ENCODE assay signal across 12 cellular contexts in genomic region chr3:119643528-119643927, GRCh38. TPM values are rescaled to one million over a fixed set of nuclear protein-coding genes. Genes with fewer than 3 reads are reported as not detected.
DNase-seq lines count a peak whose midpoint lies in the region; ATAC-seq and TF ChIP-seq lines count a peak whose summit lies in the region.
"Had no signal": no experiment of that assay in that cellular context is flagged by ENCODE, and none has a peak within 500 bp of the region (broad histone marks: within the 10 kb centered on the region; RNA-seq: fewer than 3 reads in every experiment).

No MANE protein-coding gene starts in this region.

- H2AFZ ChIP-seq in KMS-11 (ENCODE audit: low read depth) (0 out of 2 replicates have a peak overlapping the region, but pooled peaks have one; percentile 28), neuronal stem cell (ENCODE audit: low read length) (peak overlapping the region; percentile 52), hepatocyte (no peak overlapping the region)

- no peak for TF ChIP-seq CTCF in KMS-11 (conservative IDR thresholded peaks at IDR 0.05; ENCODE audit: low read depth, low read length)
- TF ChIP-seq CTCF in hepatocyte (IDR thresholded peaks at IDR 0.05; ENCODE audit: poor library complexity): no peak

- H3K79me1 ChIP-seq in neuronal stem cell (ENCODE audit: low read depth, low read length): no peaks in the 10 kb centered on the region

- no peak overlapping the region for H4K91ac ChIP-seq in neuronal stem cell (ENCODE audit: low read depth, low read length, poor library complexity)

- H3K14ac ChIP-seq in neuronal stem cell (ENCODE audit: low read length): no peak overlapping the region

- H2BK15ac ChIP-seq in neuronal stem cell (ENCODE audit: low read length): no peak overlapping the region

- H3K18ac ChIP-seq in neuronal stem cell (ENCODE audit: low read length): no peak overlapping the region

- H4K8ac ChIP-seq in neuronal stem cell (ENCODE audit: low read depth, low read length): no peak overlapping the region

- H3K23ac ChIP-seq in neuronal stem cell (ENCODE audit: low read depth, low read length, poor library complexity): no peak overlapping the region

- no peaks in the 10 kb centered on the region for H3K79me2 ChIP-seq in KMS-11 (ENCODE audit: insufficient read depth, low read depth)
- no peaks in the 10 kb centered on the region for H3K79me2 ChIP-seq in hepatocyte

- H3K36me3 ChIP-seq in KMS-11 (ENCODE audit: insufficient read depth) (no peaks in the 10 kb centered on the region), neuronal stem cell (replicated peaks in 1 of 2; ENCODE audit: control insufficient read depth in 2 of 2, insufficient read depth in 2 of 2, low read length in 2 of 2) (peaks cover 0 to 4% of the 10 kb centered on the region in 2 donors), hepatocyte (replicated peaks; ENCODE audit: insufficient read depth, low read depth) (no peaks in the 10 kb centered on the region)

- H2BK120ac ChIP-seq in neuronal stem cell (ENCODE audit: low read depth, low read length): no peak overlapping the region

- no peak overlapping the region for H3K4me3 ChIP-seq in KMS-11 (IDR thresholded peaks at IDR 0.05; ENCODE audit: insufficient read depth, low read depth, low read length)
- H3K4me3 ChIP-seq in neuronal stem cell (ENCODE audit: low read length in 2 of 2): no peak overlapping the region
- H3K4me3 ChIP-seq in hepatocyte: no peak overlapping the region
- H3K4me3 ChIP-seq: left lung had no signal

- H4K20me1 ChIP-seq in KMS-11 (ENCODE audit: insufficient read depth) (no peaks in the 10 kb centered on the region), hepatocyte (ENCODE audit: insufficient read depth, poor library complexity, severe bottlenecking) (no peaks in the 10 kb centered on the region)

- ATAC-seq in HG03354 (IDR thresholded peaks at IDR 0.05; ENCODE audit: poor library complexity, severe bottlenecking, unreplicated experiment) (no peak), GM18858 (IDR thresholded peaks at IDR 0.05; ENCODE audit: unreplicated experiment) (no peak)

- H3K9me2 ChIP-seq in hepatocyte (replicated peaks; ENCODE audit: insufficient read depth): no peaks in the 10 kb centered on the region

- DNase-seq in Caki2 (ENCODE audit: low read depth) (peak; percentile 25), dermis blood vessel endothelial cell (peak; percentile 58), neuronal stem cell (ENCODE audit: low spot score) (no peak), cerebellum (ENCODE audit: low spot score) (no peak), hepatocyte (ENCODE audit: low spot score) (no peak)
- DNase-seq: DMS79, left lung, NCI-H1436 had no signal

- no CpG with 5 or more reads among the region's 2 CpGs for WGBS in neuronal stem cell (ENCODE audit: extremely low coverage in 2 of 2, insufficient read length in 2 of 2, insufficient replicate concordance in 1 of 2), 2 donors
- WGBS in hepatocyte (ENCODE audit: low lambda C conversion rate, missing lambda C conversion rate): 72% methylated on average over 2 of the region's 2 CpGs

- H3K4ac ChIP-seq in neuronal stem cell (ENCODE audit: low read length): no peak overlapping the region

- H3K9me3 ChIP-seq in neuronal stem cell (replicated peaks in 1 of 2; ENCODE audit: control insufficient read depth in 2 of 2, insufficient read depth in 1 of 2, low read depth in 1 of 2, low read length in 2 of 2): no peaks in the 10 kb centered on the region
- no peaks in the 10 kb centered on the region for H3K9me3 ChIP-seq in hepatocyte (ENCODE audit: low read depth)
- H3K9me3 ChIP-seq: left lung had no signal

- in situ Hi-C loops in Caki2 (cut with HindIII; ENCODE audit: low pct_unique_long_range_greater_than_20kb, low sequenced_read_pairs): no loop called here

- H3K4me1 ChIP-seq in KMS-11 (ENCODE audit: low read depth, poor library complexity, severe bottlenecking) (peaks cover 38% of the 10 kb centered on the region), neuronal stem cell (ENCODE audit: control insufficient read depth in 2 of 2, insufficient read depth in 1 of 2, low read depth in 1 of 2, low read length in 2 of 2) (peaks cover 2 to 6% of the 10 kb centered on the region in 2 donors), hepatocyte (ENCODE audit: insufficient read depth) (no peaks in the 10 kb centered on the region)

- H3K27ac ChIP-seq in KMS-11 (no peak overlapping the region), neuronal stem cell (replicated peaks; ENCODE audit: low read length) (no peak overlapping the region), hepatocyte (no peak overlapping the region)
- H3K27ac ChIP-seq: VCaP had no signal

- H2BK5ac ChIP-seq in neuronal stem cell (ENCODE audit: low read length): no peak overlapping the region

- no peaks in the 10 kb centered on the region for H3K27me3 ChIP-seq in KMS-11 (ENCODE audit: insufficient read depth, low read depth)
- peaks cover 0 to 2% (median 0%) of the 10 kb centered on the region in 3 experiments for H3K27me3 ChIP-seq in neuronal stem cell (ENCODE audit: control insufficient read depth in 3 of 3, insufficient read depth in 3 of 3, low read depth in 1 of 3, low read length in 3 of 3)
- H3K27me3 ChIP-seq in hepatocyte: no peaks in the 10 kb centered on the region
- H3K27me3 ChIP-seq: left lung had no signal

- no peak overlapping the region for H3K9ac ChIP-seq in KMS-11
- no peak overlapping the region for H3K9ac ChIP-seq in neuronal stem cell (ENCODE audit: low read depth, low read length, poor library complexity)

- no peak overlapping the region for H2BK12ac ChIP-seq in neuronal stem cell (ENCODE audit: low read length)

- H3K4me2 ChIP-seq in KMS-11 (no peak overlapping the region), neuronal stem cell (ENCODE audit: insufficient read depth, low read length, poor library complexity, severe bottlenecking) (no peak overlapping the region), hepatocyte (no peak overlapping the region)

- no peak overlapping the region for H2AK5ac ChIP-seq in neuronal stem cell (ENCODE audit: low read depth, low read length)

RNA-seq across cellular contexts. Expression of gene POPDC2, which starts 16.9 kb away (rescaled TPM):
- total RNA-seq in Caki2 (2014; rRNA removed; shearing (Covaris generic); ENCODE audit: low replicate concordance): not detected in 2 replicates
- total RNA-seq in dermis blood vessel endothelial cell (0.33 and 1.7 TPM in 2 replicates), cerebellum (1.7 TPM), hepatocyte (2.7 and 3.9 TPM in 2 replicates)
- polyA plus RNA-seq in neuronal stem cell (2013, experiment 1 of 2): 0.79 TPM
- polyA plus RNA-seq in neuronal stem cell (2013, experiment 2 of 2): 0.64 TPM
- polyA plus RNA-seq in hepatocyte: 1.2 and 1.6 TPM in 2 replicates

RNA-seq across cellular contexts. Expression of gene COX17, which starts 33.7 kb away (rescaled TPM):
- total RNA-seq in Caki2 (2014; rRNA removed; shearing (Covaris generic); ENCODE audit: low replicate concordance): 8.6 and 22.3 TPM in 2 replicates
- total RNA-seq in dermis blood vessel endothelial cell: 18.9 TPM in 2 replicates
- 121 TPM for polyA plus RNA-seq in neuronal stem cell (2013, experiment 1 of 2)
- polyA plus RNA-seq in neuronal stem cell (2013, experiment 2 of 2): 117 TPM
- 18.9 TPM for total RNA-seq in cerebellum
- 27.0 and 28.3 TPM in 2 replicates for total RNA-seq in hepatocyte
- 80.7 and 87.2 TPM in 2 replicates for polyA plus RNA-seq in hepatocyte

RNA-seq across cellular contexts. Expression of gene PLA1A, which starts 45.8 kb away (rescaled TPM):
- 10.6 and 17.7 TPM in 2 replicates for total RNA-seq in Caki2 (2014; rRNA removed; shearing (Covaris generic); ENCODE audit: low replicate concordance)
- 2.4 and 14.8 TPM in 2 replicates for total RNA-seq in dermis blood vessel endothelial cell
- polyA plus RNA-seq in neuronal stem cell (2013, experiment 1 of 2): 0.03 TPM
- 0.03 TPM for polyA plus RNA-seq in neuronal stem cell (2013, experiment 2 of 2)
- 0.73 TPM for total RNA-seq in cerebellum
- 2.6 TPM in 2 replicates for total RNA-seq in hepatocyte
- 2.9 and 3.3 TPM in 2 replicates for polyA plus RNA-seq in hepatocyte

RNA-seq across cellular contexts. Expression of gene CFAP91, which starts 59.3 kb away (rescaled TPM):
- total RNA-seq in Caki2 (2014; rRNA removed; shearing (Covaris generic); ENCODE audit: low replicate concordance): 0.17 and 4.5 TPM in 2 replicates
- total RNA-seq in dermis blood vessel endothelial cell (0.14 and 0.34 TPM in 2 replicates), cerebellum (13.3 TPM), hepatocyte (1.4 and 2.3 TPM in 2 replicates)
- polyA plus RNA-seq in neuronal stem cell (2013, experiment 1 of 2): 23.2 TPM
- polyA plus RNA-seq in neuronal stem cell (2013, experiment 2 of 2): 22.2 TPM
- 0.77 TPM in 1 of 2 replicates, not detected in the other for polyA plus RNA-seq in hepatocyte

Comparison
In these comparisons a context has a peak if more than half of its experiments do, and no peak if none do; other contexts are left out.
1. DNase-seq: peak in Caki2 (single experiment) and dermis blood vessel endothelial cell (single experiment); none in neuronal stem cell (single experiment), cerebellum (single experiment) and hepatocyte (single experiment).